Comparison of ENCODE assay signal across 34 cellular contexts in genomic region chr1:167824163-167824794, GRCh38.
"Had no signal": no experiment of that assay in that cellular context is flagged by ENCODE, and none has a peak within 500 bp of the region (broad histone marks: within the 10 kb centered on the region; RNA-seq: fewer than 3 reads in every experiment).

No MANE protein-coding gene starts in this region.

- H3K9me3 Mint-ChIP-seq: activated CD4-positive, alpha-beta memory T cell treated with anti-CD3 and anti-CD28 coated beads for 36 hours; activated T-helper 1 cell treated with anti-CD3 and anti-CD28 coated beads, Interleukin-12 subunit alpha, Interleukin-12 subunit beta, Interleukin-2, Interleukin-4 antibody, amounts not matched to agents 30 ng/mL and 10 ng/mL and 1 ng/mL, durations not matched to agents 14 hours and 24 hours and 36 hours; dendritic cell treated with granulocyte-macrophage colony-stimulating factor and Interleukin-4, amounts not matched to agents 40 ng/mL and 50 ng/mL, for 4 days; endodermal cell; naive thymus-derived CD8-positive, alpha-beta T cell; neural crest cell; stimulated activated memory B cell treated with anti-CD40 and anti-IgM and Interleukin-4, amounts not matched to agents 10 μg/mL and 1 μg/mL and 100 μg/mL, for 72 hours; stimulated activated naive CD8-positive, alpha-beta T cell treated with anti-CD3 and anti-CD28 coated beads, Interleukin-15, amount 100 ng/mL, for 72 hours; T-helper 1 cell treated with Interleukin-12 subunit alpha and Interleukin-12 subunit beta and Interleukin-4 antibody, amounts not matched to agents 30 μg/mL and 1 μg/mL, for 36 hours had no signal

- H3K27ac ChIP-seq: epithelial cell of prostate, gastrocnemius medialis, parathyroid adenoma, psoas muscle, sigmoid colon, upper lobe of left lung, vagina, WERI-Rb-1 had no signal

- H3K27me3 ChIP-seq: gastrocnemius medialis, sigmoid colon, upper lobe of left lung, vagina had no signal

- H3K4me1 ChIP-seq: parathyroid adenoma, vagina had no signal

- H3K27ac Mint-ChIP-seq: activated CD4-positive, alpha-beta memory T cell treated with anti-CD3 and anti-CD28 coated beads for 36 hours; activated T-helper 1 cell treated with anti-CD3 and anti-CD28 coated beads, Interleukin-12 subunit alpha, Interleukin-12 subunit beta, Interleukin-2, Interleukin-4 antibody, amounts not matched to agents 30 ng/mL and 10 ng/mL and 1 ng/mL, durations not matched to agents 14 hours and 24 hours and 36 hours; dendritic cell treated with granulocyte-macrophage colony-stimulating factor and Interleukin-4, amounts not matched to agents 40 ng/mL and 50 ng/mL, for 4 days; endodermal cell; stimulated activated memory B cell treated with anti-CD40 and anti-IgM and Interleukin-4, amounts not matched to agents 10 μg/mL and 1 μg/mL and 100 μg/mL, for 72 hours; stimulated activated naive CD8-positive, alpha-beta T cell treated with anti-CD3 and anti-CD28 coated beads, Interleukin-15, amount 100 ng/mL, for 72 hours; T-helper 1 cell treated with Interleukin-12 subunit alpha and Interleukin-12 subunit beta and Interleukin-4 antibody, amounts not matched to agents 30 μg/mL and 1 μg/mL, for 36 hours had no signal

- ATAC-seq: activated CD4-positive, CD25-positive, alpha-beta regulatory T cell treated with anti-CD3 and anti-CD28 coated beads, Interleukin-2, amount 50 U/mL, for 24 hours; gastrocnemius medialis; left colon; naive thymus-derived CD8-positive, alpha-beta T cell; psoas muscle; stimulated activated memory B cell treated with anti-CD40 and anti-IgM and Interleukin-4, amounts not matched to agents 10 μg/mL and 1 μg/mL and 100 μg/mL, for 72 hours; stimulated activated naive CD8-positive, alpha-beta T cell treated with anti-CD3 and anti-CD28 coated beads, Interleukin-15, amount 100 ng/mL, for 72 hours had no signal

- H3K36me3 Mint-ChIP-seq: activated CD4-positive, alpha-beta memory T cell treated with anti-CD3 and anti-CD28 coated beads for 36 hours; stimulated activated memory B cell treated with anti-CD40 and anti-IgM and Interleukin-4, amounts not matched to agents 10 μg/mL and 1 μg/mL and 100 μg/mL, for 72 hours had no signal

- H3K9ac ChIP-seq: parathyroid adenoma had no signal

- H3K9me3 ChIP-seq: gastrocnemius medialis, psoas muscle, sigmoid colon, upper lobe of left lung, vagina had no signal

- H3K4me3 Mint-ChIP-seq: activated CD4-positive, alpha-beta memory T cell treated with anti-CD3 and anti-CD28 coated beads for 36 hours; activated T-helper 1 cell treated with anti-CD3 and anti-CD28 coated beads, Interleukin-12 subunit alpha, Interleukin-12 subunit beta, Interleukin-2, Interleukin-4 antibody, amounts not matched to agents 30 ng/mL and 10 ng/mL and 1 ng/mL, durations not matched to agents 14 hours and 24 hours and 36 hours; dendritic cell treated with granulocyte-macrophage colony-stimulating factor and Interleukin-4, amounts not matched to agents 40 ng/mL and 50 ng/mL, for 4 days; endodermal cell; naive thymus-derived CD8-positive, alpha-beta T cell; neural crest cell; stimulated activated memory B cell treated with anti-CD40 and anti-IgM and Interleukin-4, amounts not matched to agents 10 μg/mL and 1 μg/mL and 100 μg/mL, for 72 hours; stimulated activated naive CD8-positive, alpha-beta T cell treated with anti-CD3 and anti-CD28 coated beads, Interleukin-15, amount 100 ng/mL, for 72 hours; T-helper 1 cell treated with Interleukin-12 subunit alpha and Interleukin-12 subunit beta and Interleukin-4 antibody, amounts not matched to agents 30 μg/mL and 1 μg/mL, for 36 hours had no signal

- H3K79me2 ChIP-seq: parathyroid adenoma had no signal

- DNase-seq: activated CD4-positive, alpha-beta memory T cell treated with anti-CD3 and anti-CD28 coated beads for 36 hours; activated CD4-positive, alpha-beta T cell treated with anti-CD3 and anti-CD28 coated beads for 48 hours; activated CD8-positive, alpha-beta memory T cell treated with anti-CD3 and anti-CD28 coated beads, Interleukin-2, amount 50 U/mL, for 4 hours; activated gamma-delta T cell; activated naive CD4-positive, alpha-beta T cell treated with anti-CD3 and anti-CD28 coated beads, Interleukin-2, amount 50 U/mL, for 16 hours; activated T-cell treated with anti-CD3 and anti-CD28 coated beads, Interleukin-2, amount 50 U/mL, for 1 hour; amniotic stem cell; central memory CD4-positive, alpha-beta T cell; endodermal cell; gastrocnemius medialis; glutamatergic neuron; left colon; naive thymus-derived CD8-positive, alpha-beta T cell; nucleus accumbens; psoas muscle; sigmoid colon; small intestine; stimulated activated CD4-positive, alpha-beta T cell treated with anti-CD3 and anti-CD28 coated beads, Interleukin-1b, Interleukin-23, amount 100 ng/mL, for 48 hours; stimulated activated CD4-positive, alpha-beta T cell treated with anti-CD3 and anti-CD28 coated beads, Interleukin-4, amount 100 ng/mL, for 4 hours; stimulated activated CD8-positive, alpha-beta memory T cell treated with anti-CD3 and anti-CD28 coated beads, Interleukin-4, amount 100 ng/mL, for 48 hours; stimulated activated naive CD8-positive, alpha-beta T cell treated with anti-CD3 and anti-CD28 coated beads, Interleukin-15, amount 100 ng/mL, for 72 hours; substantia nigra; T-helper 9 cell; upper lobe of left lung; WERI-Rb-1 had no signal

- H3K36me3 ChIP-seq: gastrocnemius medialis, sigmoid colon, upper lobe of left lung, vagina, WERI-Rb-1 had no signal

- H2AFZ ChIP-seq: parathyroid adenoma had no signal

- H3K4me3 ChIP-seq: gastrocnemius medialis, psoas muscle, sigmoid colon, upper lobe of left lung, vagina had no signal
